In the genomic region with DNA sequence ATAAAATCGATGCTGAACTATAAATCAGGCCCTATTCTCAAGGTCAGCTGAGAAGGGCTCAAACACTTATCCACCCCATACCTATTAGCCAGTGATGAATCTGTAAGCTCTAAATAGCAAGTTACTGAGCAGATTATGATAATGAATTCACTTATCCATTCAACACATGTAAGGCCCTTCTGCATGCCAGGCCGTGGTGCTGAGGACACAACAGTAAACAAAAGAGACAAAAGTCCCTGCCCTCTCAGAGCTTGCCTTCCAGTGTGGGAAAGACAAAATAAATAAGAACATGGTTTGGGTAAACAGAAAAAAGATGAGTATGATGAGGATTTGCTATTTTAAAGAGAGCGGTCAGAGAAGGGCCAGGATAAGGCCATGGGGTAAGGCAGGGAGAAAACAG, we compare ENCODE assay signal across 19 cellular contexts. TPM values are rescaled to one million over a fixed set of nuclear protein-coding genes. Genes with fewer than 3 reads are reported as not detected.
DNase-seq lines count a peak whose midpoint lies in the region; ATAC-seq, FAIRE-seq and TF ChIP-seq lines count a peak whose summit lies in the region.
"Had no signal": no experiment of that assay in that cellular context is flagged by ENCODE, and none has a peak within 500 bp of the region (broad histone marks: within the 10 kb centered on the region; RNA-seq: fewer than 3 reads in every experiment).

No MANE protein-coding gene starts in this region.

- H3K23ac ChIP-seq in neuronal stem cell (ENCODE audit: low read depth, low read length, poor library complexity), result no peak overlapping the region

- WGBS in neuronal stem cell (ENCODE audit: extremely low coverage in 2 of 2, insufficient read length in 2 of 2, insufficient replicate concordance in 1 of 2), 2 donors, result 100% methylated on average over 1 of the region's 3 CpGs; no CpG with 5 or more reads in 1 of the 2 donors

- H3K4me1 Mint-ChIP-seq in brain, result peaks cover 45% of the 10 kb centered on the region

- H3K9me3 ChIP-seq in neuronal stem cell (replicated peaks in 1 of 2; ENCODE audit: control insufficient read depth in 2 of 2, insufficient read depth in 1 of 2, low read depth in 1 of 2, low read length in 2 of 2), result no peaks in the 10 kb centered on the region
- H3K9me3 ChIP-seq: MG63 had no signal

- TF ChIP-seq CTCF in D721Med (IDR thresholded peaks at IDR 0.05; ENCODE audit: insufficient read depth, missing control alignments) (no peak), brain (conservative IDR thresholded peaks at IDR 0.05) (no peak)

- no peak overlapping the region for H3K9ac ChIP-seq in neuronal stem cell (ENCODE audit: low read depth, low read length, poor library complexity)
- H3K9ac ChIP-seq: GM23248 had no signal

- H4K8ac ChIP-seq in neuronal stem cell (ENCODE audit: low read depth, low read length), result no peak overlapping the region

- H3K27ac ChIP-seq in neuronal stem cell (replicated peaks; ENCODE audit: low read length), result no peak overlapping the region
- H3K27ac ChIP-seq: 22Rv1, GM23248, HL-60 had no signal

- no peak overlapping the region for H2AK5ac ChIP-seq in neuronal stem cell (ENCODE audit: low read depth, low read length)

- H2BK12ac ChIP-seq in neuronal stem cell (ENCODE audit: low read length), result no peak overlapping the region

- H3K4me2 ChIP-seq in neuronal stem cell (ENCODE audit: insufficient read depth, low read length, poor library complexity, severe bottlenecking), result no peak overlapping the region

- H2BK120ac ChIP-seq in neuronal stem cell (ENCODE audit: low read depth, low read length), result no peak overlapping the region

- no peak overlapping the region for H4K91ac ChIP-seq in neuronal stem cell (ENCODE audit: low read depth, low read length, poor library complexity)

- no peak for ATAC-seq in GM18870 (IDR thresholded peaks at IDR 0.05; ENCODE audit: unreplicated experiment)

- H2BK15ac ChIP-seq in neuronal stem cell (ENCODE audit: low read length), result no peak overlapping the region

- H3K14ac ChIP-seq in neuronal stem cell (ENCODE audit: low read length), result no peak overlapping the region

- no peak overlapping the region for H3K4ac ChIP-seq in neuronal stem cell (ENCODE audit: low read length)

- no peak overlapping the region for H2BK5ac ChIP-seq in neuronal stem cell (ENCODE audit: low read length)

- no peaks in the 10 kb centered on the region for H3K9me3 Mint-ChIP-seq in brain
- H3K9me3 Mint-ChIP-seq: CD8-positive, alpha-beta memory T cell had no signal

- H3K27me3 ChIP-seq in neuronal stem cell (ENCODE audit: control insufficient read depth in 3 of 3, insufficient read depth in 3 of 3, low read depth in 1 of 3, low read length in 3 of 3), result no peaks in the 10 kb centered on the region
- H3K27me3 ChIP-seq: MG63 had no signal

- DNase-seq in DMS 273 (lab: John Stamatoyannopoulos, UW; ENCODE audit: unreplicated experiment) (peak; percentile 38), DMS 273 treated with DMSO at 0.1 percent for 48 hours (lab: John Stamatoyannopoulos, UW) (no peak), D721Med (ENCODE audit: insufficient read length, low spot score) (peak; percentile 41), NCI-H345 treated with DMSO at 0.1 percent for 48 hours (lab: John Stamatoyannopoulos, UW; ENCODE audit: unreplicated experiment) (peak; percentile 33), neuronal stem cell (ENCODE audit: low spot score) (no peak), NCI-H2107 (lab: John Stamatoyannopoulos, UW) (no peak)
- DNase-seq: CD8-positive, alpha-beta memory T cell; GM23248; KG1; MG63; NCI-H1092 treated with DMSO at 0.1 percent for 48 hours; NCI-H1694 treated with DMSO at 0.1 percent for 48 hours; NCI-H2171 treated with DMSO at 0.1 percent for 48 hours; NCI-H526 treated with DMSO at 0.1 percent for 48 hours had no signal

- no peaks in the 10 kb centered on the region for H3K79me1 ChIP-seq in neuronal stem cell (ENCODE audit: low read depth, low read length)

- H3K4me1 ChIP-seq in neuronal stem cell (ENCODE audit: control insufficient read depth in 2 of 2, insufficient read depth in 1 of 2, low read depth in 1 of 2, low read length in 2 of 2), result no peaks in the 10 kb centered on the region

- no peak overlapping the region for H3K18ac ChIP-seq in neuronal stem cell (ENCODE audit: low read length)

- peaks cover 0 to 6% of the 10 kb centered on the region in 2 donors for H3K36me3 ChIP-seq in neuronal stem cell (replicated peaks in 1 of 2; ENCODE audit: control insufficient read depth in 2 of 2, insufficient read depth in 2 of 2, low read length in 2 of 2)
- H3K36me3 ChIP-seq: MG63 had no signal

- no peak overlapping the region for H3K4me3 ChIP-seq in neuronal stem cell (ENCODE audit: low read length in 2 of 2)
- H3K4me3 ChIP-seq: GM23248, MG63 had no signal

- no peak overlapping the region for H2AFZ ChIP-seq in neuronal stem cell (ENCODE audit: low read length)
- H2AFZ ChIP-seq: GM23248 had no signal

- peak overlapping the region; percentile 6 to 81 (median 49) for H3K27ac Mint-ChIP-seq in brain
- H3K27ac Mint-ChIP-seq: CD8-positive, alpha-beta memory T cell had no signal

- H3K4me3 Mint-ChIP-seq in brain, result peak overlapping the region in 1 of 5 experiments; percentile 25
- H3K4me3 Mint-ChIP-seq: CD8-positive, alpha-beta memory T cell had no signal

- no peaks in the 10 kb centered on the region for H3K27me3 Mint-ChIP-seq in brain
- H3K27me3 Mint-ChIP-seq: CD8-positive, alpha-beta memory T cell had no signal

- FAIRE-seq in D721Med (lab: Jason Lieb, UNC), result peak; percentile 64
- FAIRE-seq: GM12891 had no signal

- H3K36me3 Mint-ChIP-seq in brain, result no peaks in the 10 kb centered on the region

RNA-seq across cellular contexts. Expression of gene TTC32, which starts 11.7 kb away (rescaled TPM):
- polyA plus RNA-seq in brain (ENCODE audit: insufficient read depth, low read depth, low replicate concordance), result 6.8 TPM
- 41.4 TPM for polyA plus RNA-seq in neuronal stem cell (2013, experiment 1 of 2)
- polyA plus RNA-seq in neuronal stem cell (2013, experiment 2 of 2), result 42.4 TPM

Comparison
In these comparisons a context has a peak if more than half of its experiments do, and no peak if none do; other contexts are left out.
1. DNase-seq: peak in DMS 273 (single experiment), D721Med (single experiment) and NCI-H345 treated with DMSO at 0.1 percent for 48 hours (single experiment); none in DMS 273 treated with DMSO at 0.1 percent for 48 hours (single experiment), neuronal stem cell (single experiment) and NCI-H2107 (single experiment).